Comparison of ENCODE assay signal across 8 cellular contexts in the genomic region with DNA sequence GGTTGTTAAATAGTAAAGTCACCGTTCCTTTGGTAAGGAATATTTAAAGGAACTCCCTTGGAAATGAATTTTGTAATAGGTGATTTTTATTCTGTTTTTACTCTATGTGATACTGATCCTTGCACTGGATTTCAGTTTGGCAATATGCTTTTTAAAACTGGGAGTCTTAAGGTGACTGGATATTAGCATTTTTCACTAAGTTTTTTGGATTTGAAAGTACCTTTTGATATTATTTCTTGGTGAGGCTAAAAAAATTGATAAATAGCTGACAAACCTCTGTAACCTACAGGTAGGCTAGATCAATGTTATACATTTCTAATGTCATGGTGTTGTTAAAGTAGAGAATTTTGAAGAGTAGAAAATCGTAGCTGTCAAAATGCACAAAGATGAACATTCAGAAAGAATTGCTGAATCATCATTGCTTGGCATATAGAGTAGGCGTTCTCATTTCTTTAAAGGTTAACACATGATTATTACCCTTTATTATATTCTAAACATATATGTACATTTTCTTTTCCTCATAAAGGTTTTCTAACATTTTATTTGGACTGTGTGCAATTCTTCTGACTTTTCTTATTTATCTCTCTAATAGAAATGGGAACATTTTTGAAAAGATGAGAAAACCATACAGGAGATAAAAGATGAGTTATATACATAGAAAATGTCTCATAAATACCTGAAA. TPM values are rescaled to one million over a fixed set of nuclear protein-coding genes. Genes with fewer than 3 reads are reported as not detected.
DNase-seq lines count a peak whose midpoint lies in the region; ATAC-seq and TF ChIP-seq lines count a peak whose summit lies in the region.

No MANE protein-coding gene starts in this region.

- no peak for ATAC-seq in foreskin keratinocyte
- ATAC-seq in stimulated activated naive B cell treated with anti-CD40 and anti-IgM and Interleukin-4, amounts not matched to agents 10 μg/mL and 1 μg/mL and 100 μg/mL, for 72 hours (replicated peaks), result no peak
- ATAC-seq in HG03039 (IDR thresholded peaks at IDR 0.05; ENCODE audit: unreplicated experiment), result no peak

- H3K4me1 ChIP-seq in foreskin keratinocyte, result peaks cover 18% of the 10 kb centered on the region

- H3K27ac Mint-ChIP-seq in T-helper 2 cell treated with Interferon-gamma antibody and Interleukin-4, amounts not matched to agents 5 μg/mL and 100 μg/mL, for 36 hours, result peak overlapping the region; percentile 62
- H3K27ac Mint-ChIP-seq in stimulated activated naive B cell treated with anti-CD40 and anti-IgM and Interleukin-4, amounts not matched to agents 10 μg/mL and 1 μg/mL and 100 μg/mL, for 72 hours, result peak overlapping the region; percentile 81

- no peaks in the 10 kb centered on the region for H3K36me3 Mint-ChIP-seq in T-helper 2 cell treated with Interferon-gamma antibody and Interleukin-4, amounts not matched to agents 5 μg/mL and 100 μg/mL, for 36 hours (ENCODE audit: low read depth)
- peaks cover 0 to 6% of the 10 kb centered on the region in 2 donors for H3K36me3 Mint-ChIP-seq in stimulated activated naive B cell treated with anti-CD40 and anti-IgM and Interleukin-4, amounts not matched to agents 10 μg/mL and 1 μg/mL and 100 μg/mL, for 72 hours

- H3K27ac ChIP-seq in foreskin keratinocyte, result peak overlapping the region; percentile 0

- no peak for TF ChIP-seq CTCF in foreskin keratinocyte (conservative IDR thresholded peaks at IDR 0.05)

- peaks cover 3% of the 10 kb centered on the region for H3K27me3 Mint-ChIP-seq in T-helper 2 cell treated with Interferon-gamma antibody and Interleukin-4, amounts not matched to agents 5 μg/mL and 100 μg/mL, for 36 hours (ENCODE audit: low read depth)
- no peaks in the 10 kb centered on the region for H3K27me3 Mint-ChIP-seq in stimulated activated naive B cell treated with anti-CD40 and anti-IgM and Interleukin-4, amounts not matched to agents 10 μg/mL and 1 μg/mL and 100 μg/mL, for 72 hours

- DNase-seq in NOMO-1 treated with DMSO at 0.1 percent for 48 hours (lab: John Stamatoyannopoulos, UW; ENCODE audit: unreplicated experiment), result peak; percentile 10
- DNase-seq in NOMO-1 treated with dmso at 0.1 percent for 144 hours (lab: John Stamatoyannopoulos, UW; ENCODE audit: unreplicated experiment), result no peak
- DNase-seq in T-helper 2 cell treated with Interferon-gamma antibody and Interleukin-4, amounts not matched to agents 5 μg/mL and 100 μg/mL, for 36 hours (ENCODE audit: low spot score), result no peak
- peak in 1 of 2 donors; percentile 22 for DNase-seq in foreskin keratinocyte
- no peak for DNase-seq in stimulated activated naive B cell treated with anti-CD40 and anti-IgM and Interleukin-4, amounts not matched to agents 10 μg/mL and 1 μg/mL and 100 μg/mL, for 72 hours
- DNase-seq in NCI-H146 treated with DMSO at 0.1 percent for 48 hours (lab: John Stamatoyannopoulos, UW; ENCODE audit: unreplicated experiment), result no peak
- no peak for DNase-seq in DMS79 treated with DMSO at 0.1 percent for 48 hours (lab: John Stamatoyannopoulos, UW)

- peak overlapping the region; percentile 36 for H3K4me3 Mint-ChIP-seq in T-helper 2 cell treated with Interferon-gamma antibody and Interleukin-4, amounts not matched to agents 5 μg/mL and 100 μg/mL, for 36 hours
- peak overlapping the region in 1 of 2 donors; percentile 30 for H3K4me3 Mint-ChIP-seq in stimulated activated naive B cell treated with anti-CD40 and anti-IgM and Interleukin-4, amounts not matched to agents 10 μg/mL and 1 μg/mL and 100 μg/mL, for 72 hours

- no peaks in the 10 kb centered on the region for H3K27me3 ChIP-seq in foreskin keratinocyte

- no peaks in the 10 kb centered on the region for H3K9me3 Mint-ChIP-seq in T-helper 2 cell treated with Interferon-gamma antibody and Interleukin-4, amounts not matched to agents 5 μg/mL and 100 μg/mL, for 36 hours
- H3K9me3 Mint-ChIP-seq in stimulated activated naive B cell treated with anti-CD40 and anti-IgM and Interleukin-4, amounts not matched to agents 10 μg/mL and 1 μg/mL and 100 μg/mL, for 72 hours, result no peaks in the 10 kb centered on the region

- H3K4me1 Mint-ChIP-seq in T-helper 2 cell treated with Interferon-gamma antibody and Interleukin-4, amounts not matched to agents 5 μg/mL and 100 μg/mL, for 36 hours (ENCODE audit: low read depth), result peaks cover 35% of the 10 kb centered on the region
- peaks cover 8 to 29% of the 10 kb centered on the region in 2 donors for H3K4me1 Mint-ChIP-seq in stimulated activated naive B cell treated with anti-CD40 and anti-IgM and Interleukin-4, amounts not matched to agents 10 μg/mL and 1 μg/mL and 100 μg/mL, for 72 hours

RNA-seq across cellular contexts. Expression of a gene that starts 1.5 kb away (rescaled TPM):
- total RNA-seq in foreskin keratinocyte, result 14.1 and 19.9 TPM in 2 replicates
- 6.0 and 7.2 TPM in 2 replicates for polyA plus RNA-seq in foreskin keratinocyte

RNA-seq across cellular contexts. Expression of a gene that starts 24.3 kb away (rescaled TPM):
- total RNA-seq in foreskin keratinocyte, result 140 and 146 TPM in 2 replicates
- polyA plus RNA-seq in foreskin keratinocyte, result 60.7 and 73.1 TPM in 2 replicates

RNA-seq across cellular contexts. Expression of a gene that starts 42.6 kb away (rescaled TPM):
- total RNA-seq in foreskin keratinocyte, result 0.71 TPM in 2 replicates
- polyA plus RNA-seq in foreskin keratinocyte, result 0.32 and 0.33 TPM in 2 replicates
